ENCODE assay signal across 23 cellular contexts in genomic region chr7:105920766-105921165, GRCh38. TPM values are rescaled to one million over a fixed set of nuclear protein-coding genes. Genes with fewer than 3 reads are reported as not detected.
DNase-seq lines count a peak whose midpoint lies in the region; ATAC-seq and TF ChIP-seq lines count a peak whose summit lies in the region.
"Had no signal": no experiment of that assay in that cellular context is flagged by ENCODE, and none has a peak within 500 bp of the region (broad histone marks: within the 10 kb centered on the region; RNA-seq: fewer than 3 reads in every experiment).

No MANE protein-coding gene starts in this region.

- 0 out of 2 replicates have a peak, but pooled peaks cover 4% of the 10 kb centered on the region for H4K20me1 ChIP-seq in IMR-90 (ENCODE audit: insufficient read depth, low read length)

- no peak overlapping the region for H3K14ac ChIP-seq in IMR-90 (replicated peaks; ENCODE audit: low read depth, low read length)

- no peak overlapping the region for H3K18ac ChIP-seq in IMR-90 (ENCODE audit: low read depth, low read length)

- H4K91ac ChIP-seq in IMR-90 (ENCODE audit: insufficient read depth, low read depth, low read length) = no peak overlapping the region

- peaks cover 1% of the 10 kb centered on the region; the same call in 1 of the 2 replicates for H3K4me1 ChIP-seq in IMR-90 (ENCODE audit: control insufficient read depth, insufficient read depth, low read length)
- H3K4me1 ChIP-seq: A549, Peyer's patch, SJSA1 had no signal

- CTCF ChIA-PET in IMR-90 (lab: Yijun Ruan, JAX) = no interaction called here
- CTCF ChIA-PET in HEK293T (lab: Yijun Ruan, JAX) = no interaction called here

- peaks cover 6% of the 10 kb centered on the region; the same call in 1 of the 2 replicates for H3K36me3 ChIP-seq in IMR-90 (ENCODE audit: control insufficient read depth, insufficient read depth, low read length)
- H3K36me3 ChIP-seq: MG63, SJSA1 had no signal

- H2AK5ac ChIP-seq in IMR-90 (ENCODE audit: low read depth, low read length) = no peak overlapping the region

- no TSS peak for BruUV-seq in IMR-90 (replicated peaks; lab: Mats Ljungman, UMichigan)

- peaks cover 5% of the 10 kb centered on the region for H3K9me3 ChIP-seq in IMR-90 (ENCODE audit: control insufficient read depth, insufficient read depth, low read length)
- H3K9me3 ChIP-seq: A549, MG63, SJSA1 had no signal

- in situ Hi-C loops in IMR-90 (cut with MboI; ENCODE audit: low sequenced_read_pairs) = no loop called here

- no peak overlapping the region for H2AK9ac ChIP-seq in IMR-90 (replicated peaks; ENCODE audit: low read depth, low read length, poor library complexity)

- H2BK120ac ChIP-seq in IMR-90 (ENCODE audit: low read depth, low read length) = no peak overlapping the region

- H2AFZ ChIP-seq in IMR-90 (replicated peaks; ENCODE audit: low read length, poor library complexity) = no peak overlapping the region

- WGBS in IMR-90 (ENCODE audit: extremely low coverage in 2 of 2, insufficient read length in 1 of 2), 2 experiments = no CpG with 5 or more reads among the region's 4 CpGs

- no peak overlapping the region for H3K4me2 ChIP-seq in IMR-90 (ENCODE audit: low read depth, low read length)
- H3K4me2 ChIP-seq: A549, KMS-11 had no signal

- no peak overlapping the region for H3K56ac ChIP-seq in IMR-90 (ENCODE audit: extremely low read depth, insufficient read depth, low read length)

- no peak for TF ChIP-seq POLR2A in IMR-90 (IDR thresholded peaks at IDR 0.05; ENCODE audit: low read depth, low read length)

- H2BK20ac ChIP-seq in IMR-90 (ENCODE audit: low read depth, low read length) = no peak overlapping the region

- dilution Hi-C loops in IMR-90 (cut with HindIII; ENCODE audit: low sequenced_read_pairs, unreplicated experiment) = no loop called here

- H3K27me3 ChIP-seq in IMR-90 (ENCODE audit: control insufficient read depth, insufficient read depth, low read length) = no peaks in the 10 kb centered on the region
- H3K27me3 ChIP-seq: MG63, Peyer's patch, SJSA1 had no signal

- intact Hi-C loops in IMR-90 (cut with micrococcal nuclease) = no loop called here

- H3K4ac ChIP-seq in IMR-90 (ENCODE audit: low read depth, low read length) = no peak overlapping the region

- no peak overlapping the region for H2BK5ac ChIP-seq in IMR-90 (ENCODE audit: low read depth, low read length, poor library complexity, severe bottlenecking)

- no peak overlapping the region for H4K8ac ChIP-seq in IMR-90 (ENCODE audit: low read depth in 2 of 2, low read length in 2 of 2)

- ATAC-seq in IMR-90 (ENCODE audit: low read depth) (peak; percentile 90), GM21717 (IDR thresholded peaks at IDR 0.05; ENCODE audit: unreplicated experiment) (no peak)
- ATAC-seq: A549, HCT116 had no signal

- H3K9ac ChIP-seq in IMR-90 (ENCODE audit: low read depth, low read length) = no peak overlapping the region
- H3K9ac ChIP-seq: KMS-11 had no signal

- DNase-seq in EH (ENCODE audit: low read depth) (peak; percentile 38), IMR-90 (peak; percentile 46), astrocyte of the hippocampus (ENCODE audit: low read depth, low spot score) (peak; percentile 54), kidney glomerular epithelial cell (lab: John Stamatoyannopoulos, UW) (peak; percentile 20), DMS 273 treated with DMSO at 0.1 percent for 48 hours (lab: John Stamatoyannopoulos, UW) (no peak), HEK293T (ENCODE audit: extremely low spot score) (no peak), NCI-H510A (lab: John Stamatoyannopoulos, UW) (no peak)
- DNase-seq: C1 segment of cervical spinal cord; CD8-positive, alpha-beta memory T cell; DMS79; MG63; NCI-H1092 treated with DMSO at 0.1 percent for 48 hours; NCI-H146; NCI-H2081; NCI-H446 treated with DMSO at 0.1 percent for 48 hours; NCI-H748 treated with DMSO at 0.1 percent for 48 hours; NK-92 treated with Interleukin-12 subunit alpha and Interleukin-12 subunit beta, amount 100 ng/mL, for 24 hours; Peyer's patch had no signal

- POLR2A ChIA-PET in IMR-90 (lab: Charles Lee; ENCODE audit: unreplicated experiment) = no interaction called here
- POLR2A ChIA-PET in HEK293T (lab: Yijun Ruan, JAX) = no interaction called here

- H3K9me1 ChIP-seq in IMR-90 (ENCODE audit: insufficient read depth, low read length) = peaks cover 6% of the 10 kb centered on the region; the same call in 1 of the 2 replicates

- no peak for TF ChIP-seq RAD21 in IMR-90 (IDR thresholded peaks at IDR 0.05; ENCODE audit: low read length)

- H2BK15ac ChIP-seq in IMR-90 (ENCODE audit: low read depth, low read length) = no peak overlapping the region

- H3K79me1 ChIP-seq in IMR-90 (ENCODE audit: low read depth in 1 of 2, low read length in 2 of 2) = no peaks in the 10 kb centered on the region

- no peak for TF ChIP-seq CTCF in IMR-90 (conservative IDR thresholded peaks at IDR 0.05; ENCODE audit: low read depth, low read length)

- H3K4me3 ChIP-seq in IMR-90 (ENCODE audit: insufficient read depth, low read depth, low read length) = no peak overlapping the region
- H3K4me3 ChIP-seq: A549, MG63, Peyer's patch, SJSA1 had no signal

- H4K5ac ChIP-seq in IMR-90 (ENCODE audit: low read depth, low read length) = no peak overlapping the region

- no peak overlapping the region for H3K23ac ChIP-seq in IMR-90 (ENCODE audit: low read depth, low read length)

- no peak overlapping the region for H3K27ac ChIP-seq in IMR-90 (ENCODE audit: insufficient read depth, low read length)
- H3K27ac ChIP-seq: A549, KMS-11, Peyer's patch, SJSA1 had no signal

TF ChIP-seq in IMR-90, 13 proteins besides CTCF, POLR2A, EP300 and RAD21:
- TF ChIP-seq RFX5 (IDR thresholded peaks at IDR 0.05; ENCODE audit: low read depth, low read length) = no peak
TF ChIP-seq in IMR-90: peak in this region for 0.

TF ChIP-seq in HEK293T, 16 proteins besides CTCF, POLR2A, EP300 and RAD21:
- TF ChIP-seq ARNT (IDR thresholded peaks at IDR 0.05) = no peak
- TF ChIP-seq ELF4 (IDR thresholded peaks at IDR 0.05) = no peak
- no peak for TF ChIP-seq TARDBP (IDR thresholded peaks at IDR 0.05)
- TF ChIP-seq SUZ12 (IDR thresholded peaks at IDR 0.05) = no peak
- no peak for TF ChIP-seq BHLHE40 (IDR thresholded peaks at IDR 0.05; ENCODE audit: borderline replicate concordance)
- TF ChIP-seq HDGF (IDR thresholded peaks at IDR 0.05; ENCODE audit: borderline replicate concordance) = no peak
TF ChIP-seq in HEK293T: peak in this region for 0.

RNA-seq across cellular contexts. Expression of gene CDHR3, which starts 42.3 kb away (rescaled TPM):
- total RNA-seq in IMR-90 (2012; rRNA removed) = 1.6 and 1.7 TPM in 2 replicates
- 0.96 and 1.3 TPM in 2 replicates for polyA plus RNA-seq in IMR-90 (2012; rRNA removed)
- 0.81 and 0.82 TPM in 2 replicates for polyA plus RNA-seq in IMR-90 (2012; cell fraction: cytosol; rRNA removed)
- 3.9 and 4.1 TPM in 2 replicates for polyA plus RNA-seq in IMR-90 (2012; cell fraction: nucleus; rRNA removed; ENCODE audit: low replicate concordance)

RNA-seq across cellular contexts. Expression of gene ATXN7L1, which starts 44.4 kb away (rescaled TPM):
- 4.3 and 4.7 TPM in 2 replicates for total RNA-seq in IMR-90 (2012; rRNA removed)
- polyA plus RNA-seq in IMR-90 (2012; rRNA removed) = 3.2 and 3.5 TPM in 2 replicates
- polyA plus RNA-seq in IMR-90 (2012; cell fraction: cytosol; rRNA removed) = 1.3 and 1.8 TPM in 2 replicates
- 3.4 and 6.4 TPM in 2 replicates for polyA plus RNA-seq in IMR-90 (2012; cell fraction: nucleus; rRNA removed; ENCODE audit: low replicate concordance)

Comparison
In these comparisons a context has a peak if more than half of its experiments do, and no peak if none do; other contexts are left out.
1. DNase-seq: peak in EH (single experiment), IMR-90 (single experiment), astrocyte of the hippocampus (single experiment) and kidney glomerular epithelial cell (single experiment); none in DMS 273 treated with DMSO at 0.1 percent for 48 hours (single experiment), HEK293T (single experiment) and NCI-H510A (single experiment).